ENCODE assay signal across 8 cellular contexts in genomic region chr2:11243512-11243911, GRCh38.
"Had no signal": no experiment of that assay in that cellular context is flagged by ENCODE, and none has a peak within 500 bp of the region (broad histone marks: within the 10 kb centered on the region; RNA-seq: fewer than 3 reads in every experiment).

No MANE protein-coding gene starts in this region.

- DNase-seq: GDM1, GF-D8 had no signal

- ATAC-seq: GM12878 had no signal

- FAIRE-seq: G401.6, GM12878, GM12891, GM12892, GM18507, GM19239 had no signal

- H3K4me3 ChIP-seq: GM12878 had no signal
